8 cellular contexts compared by ENCODE assay signal in the genomic region with DNA sequence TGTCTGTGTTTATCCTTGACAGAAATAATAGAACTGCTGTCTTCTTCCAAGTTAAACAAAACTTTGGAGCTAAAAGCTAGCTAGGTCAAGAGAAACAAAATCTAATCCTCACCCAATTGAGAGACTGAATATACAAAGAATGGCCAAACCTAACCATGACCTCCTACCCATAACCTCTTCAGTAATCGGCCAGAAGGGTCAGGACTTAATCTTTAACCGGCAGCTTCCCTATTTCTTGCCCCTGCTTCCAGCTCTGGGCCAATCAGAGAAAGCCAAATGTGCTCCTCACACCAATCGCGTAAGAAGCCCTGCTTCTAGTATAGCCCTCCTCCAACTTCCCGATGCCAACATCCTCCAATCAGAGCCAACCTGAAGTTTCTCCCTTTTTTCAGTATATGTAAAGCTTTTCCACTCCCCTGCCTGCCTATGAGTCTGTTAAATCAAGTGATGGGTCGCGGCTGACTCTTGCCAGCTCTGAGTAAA. TPM values are rescaled to one million over a fixed set of nuclear protein-coding genes. Genes with fewer than 3 reads are reported as not detected.
A peak's percentile ranks its signal among the peaks of the same experiment; 100 is the strongest.
DNase-seq lines count a peak whose midpoint lies in the region; ATAC-seq and TF ChIP-seq lines count a peak whose summit lies in the region.

No MANE protein-coding gene starts in this region.

- no peak for TF ChIP-seq CTCF in liver (IDR thresholded peaks at IDR 0.05; ENCODE audit: low read depth, low read length, missing input control)

- H3K9me3 ChIP-seq in liver (ENCODE audit: control insufficient read depth in 4 of 4, low read length in 3 of 4), result no peaks in the 10 kb centered on the region

- peak overlapping the region; percentile 73 to 99 (median 93) for H3K4me3 ChIP-seq in liver (ENCODE audit: low read depth in 1 of 3, low read length in 3 of 3)

- H3K4me1 ChIP-seq in liver (ENCODE audit: control insufficient read depth in 4 of 4, insufficient read depth in 4 of 4, low read length in 3 of 4), result peaks cover 10 to 23% (median 20%) of the 10 kb centered on the region in 4 donors

- H3K9ac ChIP-seq in liver (ENCODE audit: low read depth in 1 of 2, low read length in 2 of 2), result peak overlapping the region in 1 of 2 donors; percentile 100

- H3K27ac ChIP-seq in liver (ENCODE audit: low read depth in 1 of 2, low read length in 2 of 2), result peak overlapping the region; percentile 100

- peak; percentile 35 for DNase-seq in DMS 273 (lab: John Stamatoyannopoulos, UW; ENCODE audit: unreplicated experiment)
- DNase-seq in DMS 273 treated with DMSO at 0.1 percent for 48 hours (lab: John Stamatoyannopoulos, UW), result no peak
- DNase-seq in NCI-H460 (ENCODE audit: extremely low read depth, low read depth), result peak; percentile 14
- DNase-seq in activated CD4-positive, alpha-beta T cell treated with anti-CD3 and anti-CD28 coated beads, Interleukin-2, amount 50 U/mL, for 48 hours, result peak; percentile 61 to 77
- peak; percentile 85 for DNase-seq in ecto neural progenitor cell (ENCODE audit: low spot score)
- DNase-seq in stimulated activated CD4-positive, alpha-beta T cell treated with anti-CD3 and anti-CD28 coated beads, Interleukin-4, amount 100 ng/mL, for 1 hour, result peak; percentile 49

- WGBS in liver, result 5% methylated on average over 7 of the region's 7 CpGs

- no peaks in the 10 kb centered on the region for H3K27me3 ChIP-seq in liver (ENCODE audit: control insufficient read depth in 4 of 4, insufficient read depth in 4 of 4, low read length in 3 of 4)

- no peaks in the 10 kb centered on the region for H3K36me3 ChIP-seq in liver (ENCODE audit: control insufficient read depth in 4 of 4, insufficient read depth in 3 of 4, low read depth in 1 of 4, low read length in 3 of 4)

- peak; percentile 50 for ATAC-seq in HG02840 (IDR thresholded peaks at IDR 0.05; ENCODE audit: low FRiP score, unreplicated experiment)

- TF ChIP-seq RAD21 in liver (IDR thresholded peaks at IDR 0.05), result peak; percentile 52 to 65

TF ChIP-seq in liver, 16 proteins besides CTCF, POLR2A, EP300 and RAD21:
- peak; percentile 84 to 89 for TF ChIP-seq HNF4A (conservative IDR thresholded peaks at IDR 0.05)
- no peak for TF ChIP-seq ZBTB33 (IDR thresholded peaks at IDR 0.05)
- TF ChIP-seq, protein P1, sequence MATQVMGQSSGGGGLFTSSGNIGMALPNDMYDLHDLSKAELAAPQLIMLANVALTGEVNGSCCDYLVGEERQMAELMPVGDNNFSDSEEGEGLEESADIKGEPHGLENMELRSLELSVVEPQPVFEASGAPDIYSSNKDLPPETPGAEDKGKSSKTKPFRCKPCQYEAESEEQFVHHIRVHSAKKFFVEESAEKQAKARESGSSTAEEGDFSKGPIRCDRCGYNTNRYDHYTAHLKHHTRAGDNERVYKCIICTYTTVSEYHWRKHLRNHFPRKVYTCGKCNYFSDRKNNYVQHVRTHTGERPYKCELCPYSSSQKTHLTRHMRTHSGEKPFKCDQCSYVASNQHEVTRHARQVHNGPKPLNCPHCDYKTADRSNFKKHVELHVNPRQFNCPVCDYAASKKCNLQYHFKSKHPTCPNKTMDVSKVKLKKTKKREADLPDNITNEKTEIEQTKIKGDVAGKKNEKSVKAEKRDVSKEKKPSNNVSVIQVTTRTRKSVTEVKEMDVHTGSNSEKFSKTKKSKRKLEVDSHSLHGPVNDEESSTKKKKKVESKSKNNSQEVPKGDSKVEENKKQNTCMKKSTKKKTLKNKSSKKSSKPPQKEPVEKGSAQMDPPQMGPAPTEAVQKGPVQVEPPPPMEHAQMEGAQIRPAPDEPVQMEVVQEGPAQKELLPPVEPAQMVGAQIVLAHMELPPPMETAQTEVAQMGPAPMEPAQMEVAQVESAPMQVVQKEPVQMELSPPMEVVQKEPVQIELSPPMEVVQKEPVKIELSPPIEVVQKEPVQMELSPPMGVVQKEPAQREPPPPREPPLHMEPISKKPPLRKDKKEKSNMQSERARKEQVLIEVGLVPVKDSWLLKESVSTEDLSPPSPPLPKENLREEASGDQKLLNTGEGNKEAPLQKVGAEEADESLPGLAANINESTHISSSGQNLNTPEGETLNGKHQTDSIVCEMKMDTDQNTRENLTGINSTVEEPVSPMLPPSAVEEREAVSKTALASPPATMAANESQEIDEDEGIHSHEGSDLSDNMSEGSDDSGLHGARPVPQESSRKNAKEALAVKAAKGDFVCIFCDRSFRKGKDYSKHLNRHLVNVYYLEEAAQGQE (IDR thresholded peaks at IDR 0.05), result peak; percentile 90
- TF ChIP-seq HNF4G (IDR thresholded peaks at IDR 0.05), result peak; percentile 42
- TF ChIP-seq TAF1 (conservative IDR thresholded peaks at IDR 0.05), result peak; percentile 83
- peak; percentile 86 to 90 for TF ChIP-seq JUND (IDR thresholded peaks at IDR 0.05)
- TF ChIP-seq GABPA (IDR thresholded peaks at IDR 0.05 in 1 of 2, conservative IDR thresholded peaks at IDR 0.05 in 1 of 2), result peak in 1 of 2 donors; percentile 46
- peak; percentile 27 for TF ChIP-seq FOXA2 (IDR thresholded peaks at IDR 0.05)
- TF ChIP-seq MAX (IDR thresholded peaks at IDR 0.05), result peak; percentile 71
- TF ChIP-seq EGR1 (IDR thresholded peaks at IDR 0.05; ENCODE audit: low read depth in 2 of 2), result peak in 1 of 2 donors; percentile 30
- TF ChIP-seq FOXA1 (IDR thresholded peaks at IDR 0.05), result no peak
- peak; percentile 93 for TF ChIP-seq RXRA (IDR thresholded peaks at IDR 0.05)
- peak; percentile 81 for TF ChIP-seq YY1 (IDR thresholded peaks at IDR 0.05)
- TF ChIP-seq, protein P2, sequence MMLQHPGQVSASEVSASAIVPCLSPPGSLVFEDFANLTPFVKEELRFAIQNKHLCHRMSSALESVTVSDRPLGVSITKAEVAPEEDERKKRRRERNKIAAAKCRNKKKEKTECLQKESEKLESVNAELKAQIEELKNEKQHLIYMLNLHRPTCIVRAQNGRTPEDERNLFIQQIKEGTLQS (IDR thresholded peaks at IDR 0.05), result no peak
- peak; percentile 96 for TF ChIP-seq NR2F2 (IDR thresholded peaks at IDR 0.05)
- TF ChIP-seq SP1 (IDR thresholded peaks at IDR 0.05), result peak; percentile 91

RNA-seq across cellular contexts. Expression of gene DDX6, which starts 1.7 kb away (rescaled TPM):
- 47.6 and 52.0 TPM in 2 replicates for total RNA-seq in NCI-H460 (2014; rRNA removed; shearing (Covaris generic))
- 11.8 and 12.1 TPM in 2 replicates for polyA plus RNA-seq in NCI-H460 (2014; cell fraction: nucleus; rRNA removed)
- 10 to 100 TPM; 74.5 to 98.4 TPM for total RNA-seq in liver
- 10 to 100 TPM; 11.3 to 13.2 TPM for polyA plus RNA-seq in liver
